Comparison of ENCODE assay signal across 10 cellular contexts in genomic region chr2:147829106-147829505, GRCh38. TPM values are rescaled to one million over a fixed set of nuclear protein-coding genes. Genes with fewer than 3 reads are reported as not detected.
DNase-seq lines count a peak whose midpoint lies in the region; ATAC-seq and TF ChIP-seq lines count a peak whose summit lies in the region.
"Had no signal": no experiment of that assay in that cellular context is flagged by ENCODE, and none has a peak within 500 bp of the region (broad histone marks: within the 10 kb centered on the region; RNA-seq: fewer than 3 reads in every experiment).

No MANE protein-coding gene starts in this region.

- H3K4me2 ChIP-seq in GM23248 (ENCODE audit: unreplicated experiment), result no peak overlapping the region
- 0 out of 2 replicates have a peak overlapping the region, but pooled peaks have one; percentile 4 for H3K4me2 ChIP-seq in PC-9

- no peaks in the 10 kb centered on the region for H3K27me3 ChIP-seq in GM23248 (replicated peaks; ENCODE audit: insufficient read depth)
- no peaks in the 10 kb centered on the region for H3K27me3 ChIP-seq in PC-9 (ENCODE audit: insufficient read depth, low read depth)
- H3K27me3 ChIP-seq in dorsolateral prefrontal cortex, result no peaks in the 10 kb centered on the region

- DNase-seq in AG04449 (ENCODE audit: low read depth, low spot score) (peak; percentile 14), GM23248 (peak; percentile 53), PC-9 (peak in 1 of 2 experiments; percentile 54), fibroblast of peridontal ligament (ENCODE audit: extremely low read depth) (peak; percentile 95), T-helper 9 cell (no peak), dorsolateral prefrontal cortex (no peak)
- DNase-seq in stimulated activated effector memory CD8-positive, alpha-beta T cell treated with anti-CD3 and anti-CD28 coated beads, Interleukin-12 subunit alpha, Interleukin-12 subunit beta, amount 100 ng/mL, for 72 hours (ENCODE audit: low spot score in 2 of 2), result no peak
- DNase-seq: DMS79, Right ventricle myocardium superior had no signal

- no peak overlapping the region; the same call in 1 of the 2 replicates for H2AFZ ChIP-seq in GM23248
- peak overlapping the region; percentile 60; the same call in 1 of the 2 replicates for H2AFZ ChIP-seq in PC-9

- in situ Hi-C loops in GM23248 (cut with MboI), result no loop called here

- no TSS peak for BruUV-seq in PC-9 (replicated peaks; lab: Mats Ljungman, UMichigan)

- no peak overlapping the region for H3K4me3 ChIP-seq in AG04449 (ENCODE audit: low read depth, low read length)
- H3K4me3 ChIP-seq in GM23248, result no peak overlapping the region
- H3K4me3 ChIP-seq in PC-9, result no peak overlapping the region
- H3K4me3 ChIP-seq in dorsolateral prefrontal cortex, result no peak overlapping the region

- ATAC-seq in stimulated activated effector memory CD8-positive, alpha-beta T cell treated with anti-CD3 and anti-CD28 coated beads, Interleukin-12 subunit alpha, Interleukin-12 subunit beta, amount 100 ng/mL, for 72 hours, result no peak
- ATAC-seq in HG02623 (IDR thresholded peaks at IDR 0.05; ENCODE audit: unreplicated experiment), result no peak

- CTCF ChIA-PET in AG04449 (lab: Yijun Ruan, JAX) (no interaction called here), PC-9 (lab: Charles Lee) (no interaction called here)

- no peak overlapping the region for H3K9ac ChIP-seq in GM23248

- H3K79me2 ChIP-seq in GM23248 (ENCODE audit: insufficient read depth) (no peaks in the 10 kb centered on the region), PC-9 (ENCODE audit: low read depth) (no peaks in the 10 kb centered on the region)

- H3K4me3 Mint-ChIP-seq in stimulated activated effector memory CD8-positive, alpha-beta T cell treated with anti-CD3 and anti-CD28 coated beads, Interleukin-12 subunit alpha, Interleukin-12 subunit beta, amount 100 ng/mL, for 72 hours, result no peak overlapping the region

- H3K27ac ChIP-seq in GM23248, result no peak overlapping the region
- peak overlapping the region; percentile 63 for H3K27ac ChIP-seq in PC-9
- no peak overlapping the region for H3K27ac ChIP-seq in dorsolateral prefrontal cortex

- no peaks in the 10 kb centered on the region for H3K4me1 ChIP-seq in GM23248 (ENCODE audit: insufficient read depth)
- H3K4me1 ChIP-seq in PC-9 (replicated peaks; ENCODE audit: insufficient read depth), result peaks cover 9% of the 10 kb centered on the region

- TF ChIP-seq CTCF in AG04449 (IDR thresholded peaks at IDR 0.05; ENCODE audit: insufficient read depth, low read length, missing control alignments) (no peak), PC-9 (conservative IDR thresholded peaks at IDR 0.05) (no peak), dorsolateral prefrontal cortex (IDR thresholded peaks at IDR 0.05 in 54 of 56, conservative IDR thresholded peaks at IDR 0.05 in 2 of 56; ENCODE audit: low read depth in 1 of 56, partially characterized antibody in 56 of 56) (no peak)

- H3K9me2 ChIP-seq in GM23248 (ENCODE audit: insufficient read depth) (no peaks in the 10 kb centered on the region; the same call in 1 of the 2 replicates), PC-9 (ENCODE audit: insufficient read depth) (no peaks in the 10 kb centered on the region)

- H3K9me3 ChIP-seq in GM23248 (ENCODE audit: low read depth) (no peaks in the 10 kb centered on the region), PC-9 (ENCODE audit: insufficient read depth, low read depth) (no peaks in the 10 kb centered on the region)

- H3K9me3 Mint-ChIP-seq in stimulated activated effector memory CD8-positive, alpha-beta T cell treated with anti-CD3 and anti-CD28 coated beads, Interleukin-12 subunit alpha, Interleukin-12 subunit beta, amount 100 ng/mL, for 72 hours, result no peaks in the 10 kb centered on the region

- H4K20me1 ChIP-seq in GM23248 (ENCODE audit: insufficient read depth) (no peaks in the 10 kb centered on the region), PC-9 (ENCODE audit: insufficient read depth) (no peaks in the 10 kb centered on the region)

- POLR2A ChIA-PET in AG04449 (lab: Yijun Ruan, JAX), result no interaction called here
- POLR2A ChIA-PET in PC-9 (lab: Charles Lee; ENCODE audit: unreplicated experiment), result no interaction called here

- no peaks in the 10 kb centered on the region for H3K4me1 Mint-ChIP-seq in stimulated activated effector memory CD8-positive, alpha-beta T cell treated with anti-CD3 and anti-CD28 coated beads, Interleukin-12 subunit alpha, Interleukin-12 subunit beta, amount 100 ng/mL, for 72 hours

- no peaks in the 10 kb centered on the region for H3K36me3 Mint-ChIP-seq in stimulated activated effector memory CD8-positive, alpha-beta T cell treated with anti-CD3 and anti-CD28 coated beads, Interleukin-12 subunit alpha, Interleukin-12 subunit beta, amount 100 ng/mL, for 72 hours

- H3K27ac Mint-ChIP-seq in stimulated activated effector memory CD8-positive, alpha-beta T cell treated with anti-CD3 and anti-CD28 coated beads, Interleukin-12 subunit alpha, Interleukin-12 subunit beta, amount 100 ng/mL, for 72 hours, result no peak overlapping the region

- H3F3A ChIP-seq in GM23248 (ENCODE audit: insufficient read depth) (no peaks in the 10 kb centered on the region), PC-9 (ENCODE audit: insufficient read depth, low read depth) (no peaks in the 10 kb centered on the region)

- H3K36me3 ChIP-seq in GM23248 (ENCODE audit: low read depth), result no peaks in the 10 kb centered on the region
- H3K36me3 ChIP-seq in PC-9 (ENCODE audit: low read depth), result no peaks in the 10 kb centered on the region

- intact Hi-C loops in PC-9 (cut with micrococcal nuclease; ENCODE audit: unreplicated experiment) (no loop called here), dorsolateral prefrontal cortex (cut with DNase I) (no loop called here)

RNA-seq across cellular contexts. Expression of gene ACVR2A, which starts 15.7 kb away (rescaled TPM):
- total RNA-seq in GM23248 (2014; rRNA removed; shearing (Covaris generic)), result 17.5 and 24.0 TPM in 2 replicates
- 32.0 and 33.1 TPM in 2 replicates for polyA plus RNA-seq in GM23248 (2016; fragmentation: Nextera tagmentation; extraction: Ambion mirVana)
- 10.2 and 10.3 TPM in 2 replicates for total RNA-seq in PC-9 (2021)
- 10 to 100 TPM; 15.4 to 37.2 (median 24.5) TPM for total RNA-seq in dorsolateral prefrontal cortex

Comparison
In these comparisons a context has a peak if more than half of its experiments do, and no peak if none do; other contexts are left out.
1. DNase-seq: peak in AG04449 (single experiment), GM23248 (single experiment) and fibroblast of peridontal ligament (single experiment); none in T-helper 9 cell (single experiment), dorsolateral prefrontal cortex (0 of 10) and stimulated activated effector memory CD8-positive, alpha-beta T cell treated with anti-CD3 and anti-CD28 coated beads, Interleukin-12 subunit alpha, Interleukin-12 subunit beta, amount 100 ng/mL, for 72 hours (0 of 2).